Comparison of ENCODE assay signal across 22 cellular contexts in genomic region chr18:77635441-77635840, GRCh38.
A peak's percentile ranks its signal among the peaks of the same experiment; 100 is the strongest.
DNase-seq lines count a peak whose midpoint lies in the region; ATAC-seq and TF ChIP-seq lines count a peak whose summit lies in the region.
"Had no signal": no experiment of that assay in that cellular context is flagged by ENCODE, and none has a peak within 500 bp of the region (broad histone marks: within the 10 kb centered on the region; RNA-seq: fewer than 3 reads in every experiment).

No MANE protein-coding gene starts in this region.

- TF ChIP-seq CTCF in omental fat pad (IDR thresholded peaks at IDR 0.05) = no peak
- TF ChIP-seq CTCF in chondrocyte (IDR thresholded peaks at IDR 0.05) = no peak

- H3K9me3 ChIP-seq in CD4-positive, alpha-beta memory T cell (ENCODE audit: control insufficient read depth in 1 of 2, low read length in 2 of 2) = no peaks in the 10 kb centered on the region
- H3K9me3 ChIP-seq: mucosa of descending colon had no signal

- no peak overlapping the region for H3K4me3 ChIP-seq in CD4-positive, alpha-beta memory T cell (ENCODE audit: low read length in 2 of 2)
- H3K4me3 ChIP-seq: cardiac muscle cell, mucosa of descending colon had no signal

- POLR2A ChIA-PET in CD4-positive, alpha-beta memory T cell (lab: Charles Lee; ENCODE audit: partially characterized antibody) = no interaction called here

- no peaks in the 10 kb centered on the region for H3K27me3 ChIP-seq in CD4-positive, alpha-beta memory T cell (ENCODE audit: insufficient read depth, low read length)
- H3K27me3 ChIP-seq: cardiac muscle cell had no signal

- H3K27me3 Mint-ChIP-seq in CD4-positive, alpha-beta memory T cell = peaks cover 16 to 20% of the 10 kb centered on the region in 2 donors
- H3K27me3 Mint-ChIP-seq in chondrocyte (ENCODE audit: low read depth) = peaks cover 5% of the 10 kb centered on the region

- no peaks in the 10 kb centered on the region for H3K4me1 ChIP-seq in CD4-positive, alpha-beta memory T cell (ENCODE audit: insufficient read depth, low read length)

- H3K27ac ChIP-seq in CD4-positive, alpha-beta memory T cell (ENCODE audit: low read depth, low read length) = no peak overlapping the region
- H3K27ac ChIP-seq: cardiac muscle cell, KMS-11 had no signal

- intact Hi-C loops in Right ventricle myocardium inferior (cut with DNase I) (no loop called here), cardiac septum (cut with DNase I) (no loop called here), left cardiac atrium (cut with DNase I) (no loop called here)
- intact Hi-C loops in CD4-positive, alpha-beta memory T cell (cut with micrococcal nuclease) = no loop called here

- H3K27ac Mint-ChIP-seq in CD4-positive, alpha-beta memory T cell = no peak overlapping the region
- no peak overlapping the region for H3K27ac Mint-ChIP-seq in chondrocyte (ENCODE audit: unreplicated experiment)
- H3K27ac Mint-ChIP-seq: activated naive CD8-positive, alpha-beta T cell treated with anti-CD3 and anti-CD28 coated beads, Interleukin-2, amount 50 U/mL, for 24 hours; activated T-helper 17 cell treated with anti-CD3 and anti-CD28 coated beads, Interleukin-2, amount 50 U/mL, for 72 hours; effector memory CD8-positive, alpha-beta T cell; stimulated activated naive CD8-positive, alpha-beta T cell treated with anti-CD3 and anti-CD28 coated beads, Interleukin-15, Interleukin-2, amounts not matched to agents 100 ng/mL and 50 ng/mL, for 24 hours; type B pancreatic cell had no signal

- peaks cover 0 to 6% (median 0%) of the 10 kb centered on the region in 8 donors for H3K9me3 Mint-ChIP-seq in CD4-positive, alpha-beta memory T cell
- H3K9me3 Mint-ChIP-seq in chondrocyte (ENCODE audit: low read depth) = peaks cover 20% of the 10 kb centered on the region
- H3K9me3 Mint-ChIP-seq: activated naive CD8-positive, alpha-beta T cell treated with anti-CD3 and anti-CD28 coated beads, Interleukin-2, amount 50 U/mL, for 24 hours; effector memory CD8-positive, alpha-beta T cell; type B pancreatic cell had no signal

- CTCF ChIA-PET in CD4-positive, alpha-beta memory T cell (lab: Charles Lee; ENCODE audit: partially characterized antibody) = no interaction called here

- no peaks in the 10 kb centered on the region for H3K4me1 Mint-ChIP-seq in CD4-positive, alpha-beta memory T cell
- H3K4me1 Mint-ChIP-seq in chondrocyte (ENCODE audit: low read depth) = no peaks in the 10 kb centered on the region
- H3K4me1 Mint-ChIP-seq: activated naive CD8-positive, alpha-beta T cell treated with anti-CD3 and anti-CD28 coated beads, Interleukin-2, amount 50 U/mL, for 24 hours; activated T-helper 17 cell treated with anti-CD3 and anti-CD28 coated beads, Interleukin-2, amount 50 U/mL, for 72 hours had no signal

- no peaks in the 10 kb centered on the region for H3K36me3 ChIP-seq in CD4-positive, alpha-beta memory T cell (ENCODE audit: insufficient read depth, low read length)
- H3K36me3 ChIP-seq: cardiac muscle cell had no signal

- H3K4me3 Mint-ChIP-seq in CD4-positive, alpha-beta memory T cell = no peak overlapping the region
- no peak overlapping the region for H3K4me3 Mint-ChIP-seq in chondrocyte (ENCODE audit: unreplicated experiment)
- H3K4me3 Mint-ChIP-seq: activated naive CD8-positive, alpha-beta T cell treated with anti-CD3 and anti-CD28 coated beads, Interleukin-2, amount 50 U/mL, for 24 hours; activated T-helper 17 cell treated with anti-CD3 and anti-CD28 coated beads, Interleukin-2, amount 50 U/mL, for 72 hours; effector memory CD8-positive, alpha-beta T cell; stimulated activated naive CD8-positive, alpha-beta T cell treated with anti-CD3 and anti-CD28 coated beads, Interleukin-15, Interleukin-2, amounts not matched to agents 100 ng/mL and 50 ng/mL, for 24 hours; type B pancreatic cell had no signal

- no peak for DNase-seq in Right ventricle myocardium inferior (ENCODE audit: missing footprints)
- no peak for DNase-seq in cardiac septum (ENCODE audit: low spot score)
- DNase-seq in left cardiac atrium = peak; percentile 46
- DNase-seq in omental fat pad (ENCODE audit: low spot score) = no peak
- no peak for DNase-seq in CD4-positive, alpha-beta memory T cell
- DNase-seq in iPS-NIHi7 (ENCODE audit: extremely low spot score) = no peak
- DNase-seq in chondrocyte (ENCODE audit: low spot score) = no peak
- DNase-seq: 8988T; activated CD4-positive, alpha-beta T cell treated with anti-CD3 and anti-CD28 coated beads for 4 hours; activated naive CD8-positive, alpha-beta T cell treated with anti-CD3 and anti-CD28 coated beads, Interleukin-2, amount 50 U/mL, for 24 hours; effector memory CD8-positive, alpha-beta T cell; NCI-H1105; NCI-H526 treated with DMSO at 0.1 percent for 48 hours; SHP77; stimulated activated CD4-positive, alpha-beta T cell treated with anti-CD3 and anti-CD28 coated beads, Interleukin-1b, Interleukin-23, amount 100 ng/mL, for 48 hours had no signal

- no peaks in the 10 kb centered on the region for H3K36me3 Mint-ChIP-seq in CD4-positive, alpha-beta memory T cell
- H3K36me3 Mint-ChIP-seq in chondrocyte (ENCODE audit: low read depth) = no peaks in the 10 kb centered on the region
- H3K36me3 Mint-ChIP-seq: type B pancreatic cell had no signal

- peak; percentile 97 for ATAC-seq in Right ventricle myocardium inferior
- ATAC-seq in left cardiac atrium = peak; percentile 70 to 98
- ATAC-seq in omental fat pad (ENCODE audit: low FRiP score) = peak; percentile 98
- ATAC-seq in GM18502 (IDR thresholded peaks at IDR 0.05; ENCODE audit: poor library complexity, unreplicated experiment) = no peak
- ATAC-seq: activated naive CD8-positive, alpha-beta T cell treated with anti-CD3 and anti-CD28 coated beads, Interleukin-2, amount 50 U/mL, for 24 hours; activated T-helper 17 cell treated with anti-CD3 and anti-CD28 coated beads, Interleukin-2, amount 50 U/mL, for 72 hours; effector memory CD8-positive, alpha-beta T cell; mucosa of descending colon had no signal
